In genomic region chr3:156806698-156807097, GRCh38 we compare ENCODE assay signal across 20 cellular contexts. TPM values are rescaled to one million over a fixed set of nuclear protein-coding genes. Genes with fewer than 3 reads are reported as not detected.
DNase-seq lines count a peak whose midpoint lies in the region; ATAC-seq, FAIRE-seq and TF ChIP-seq lines count a peak whose summit lies in the region.
"Had no signal": no experiment of that assay in that cellular context is flagged by ENCODE, and none has a peak within 500 bp of the region (broad histone marks: within the 10 kb centered on the region; RNA-seq: fewer than 3 reads in every experiment).

No MANE protein-coding gene starts in this region.

- H3K27ac ChIP-seq in DOHH2 (ENCODE audit: low read depth, low read length) (no peak overlapping the region), RWPE2 (ENCODE audit: poor library complexity, severe bottlenecking) (peak overlapping the region; percentile 99), K562 (ENCODE audit: extremely low read depth, low read depth, low read length) (no peak overlapping the region)
- H3K27ac ChIP-seq: BLaER1 treated with 17β-estradiol and CSF1 and Interleukin-3, amounts not matched to agents 10 nM and 100 nM; GM23248 had no signal

- 0 out of 2 replicates have a peak overlapping the region, but pooled peaks have one; percentile 9 for H3K4me2 ChIP-seq in DOHH2 (ENCODE audit: low read length)
- H3K4me2 ChIP-seq in K562 (ENCODE audit: insufficient read depth, low read length) = no peak overlapping the region
- H3K4me2 ChIP-seq: BLaER1 treated with 17β-estradiol and CSF1 and Interleukin-3, amounts not matched to agents 10 nM and 100 nM had no signal

- peak overlapping the region; percentile 57 for H3K27ac Mint-ChIP-seq in stimulated activated memory B cell treated with anti-CD40 and anti-IgM and Interleukin-4, amounts not matched to agents 10 μg/mL and 1 μg/mL and 100 μg/mL, for 72 hours
- H3K27ac Mint-ChIP-seq: B cell; CD8-positive, alpha-beta T cell; HFFc6; IgD-negative memory B cell had no signal

- intact Hi-C loops in K562 (cut with micrococcal nuclease) = no loop called here

- peak overlapping the region; percentile 64; the same call in 1 of the 2 replicates for H2AFZ ChIP-seq in K562 (ENCODE audit: low read depth, low read length)

- H3K4me3 ChIP-seq in DOHH2 (ENCODE audit: low read length) (no peak overlapping the region), RWPE2 (ENCODE audit: severe bottlenecking) (no peak overlapping the region), K562 (no peak overlapping the region)
- H3K4me3 ChIP-seq: BLaER1 treated with 17β-estradiol and CSF1 and Interleukin-3, amounts not matched to agents 10 nM and 100 nM; GM23248 had no signal

- TF ChIP-seq CTCF in DOHH2 (IDR thresholded peaks at IDR 0.05; ENCODE audit: low read depth, low read length, poor library complexity, severe bottlenecking) (no peak), RWPE2 (IDR thresholded peaks at IDR 0.05; ENCODE audit: poor library complexity, severe bottlenecking) (no peak), K562 (IDR thresholded peaks at IDR 0.05 in 2 of 3, conservative IDR thresholded peaks at IDR 0.05 in 1 of 3; ENCODE audit: insufficient read depth in 2 of 3, low read depth in 1 of 3, low read length in 3 of 3) (no peak)

- TF ChIP-seq RAD21 in K562 (CRISPR knock-in tag; conservative IDR thresholded peaks at IDR 0.05 in 1 of 2, IDR thresholded peaks at IDR 0.05 in 1 of 2) = no peak

- POLR2A ChIA-PET in K562 (lab: Yijun Ruan, JAX) = interaction anchor here (0.8 to 1.3 kb wide), 2 partner anchors 19 to 25 kb away, joined by 3 read pairs; no protein-coding TSS in a partner anchor

- H3F3A ChIP-seq in DOHH2 (ENCODE audit: control insufficient read depth, insufficient read depth) = no peaks in the 10 kb centered on the region

- TF ChIP-seq EP300 in K562 (IDR thresholded peaks at IDR 0.05; ENCODE audit: low read length) = no peak

- H3K4me1 ChIP-seq in DOHH2 (ENCODE audit: control insufficient read depth, low read length) = peaks cover 29% of the 10 kb centered on the region
- H3K4me1 ChIP-seq in RWPE2 (ENCODE audit: insufficient read depth, poor library complexity, severe bottlenecking) = peaks cover 22% of the 10 kb centered on the region
- H3K4me1 ChIP-seq in K562 (replicated peaks in 1 of 2; ENCODE audit: control insufficient read depth in 2 of 2, insufficient read depth in 2 of 2, low read length in 2 of 2) = peaks cover 0 to 13% of the 10 kb centered on the region in 2 experiments; a peak in 1 of 5 replicates

- peaks cover 13% of the 10 kb centered on the region for H3K36me3 ChIP-seq in DOHH2 (ENCODE audit: control insufficient read depth, low read length)
- H3K36me3 ChIP-seq in RWPE2 (ENCODE audit: low read depth) = no peaks in the 10 kb centered on the region
- H3K36me3 ChIP-seq in K562 (ENCODE audit: control insufficient read depth, insufficient read depth, low read length) = no peaks in the 10 kb centered on the region
- H3K36me3 ChIP-seq: BLaER1 treated with 17β-estradiol and CSF1 and Interleukin-3, amounts not matched to agents 10 nM and 100 nM had no signal

- no peak for ATAC-seq in RWPE2 (ENCODE audit: low read depth)
- no peak for ATAC-seq in K562
- no peak for ATAC-seq in stimulated activated memory B cell treated with anti-CD40 and anti-IgM and Interleukin-4, amounts not matched to agents 10 μg/mL and 1 μg/mL and 100 μg/mL, for 72 hours
- no peak for ATAC-seq in GM18519 (IDR thresholded peaks at IDR 0.05; ENCODE audit: low FRiP score, unreplicated experiment)
- ATAC-seq: CD8-positive, alpha-beta T cell; HCT116; HepG2 had no signal

- no peak for FAIRE-seq in K562 (lab: Jason Lieb, UNC)
- FAIRE-seq: GM12891, H54, HepG2 had no signal

- H3K4me1 Mint-ChIP-seq in stimulated activated memory B cell treated with anti-CD40 and anti-IgM and Interleukin-4, amounts not matched to agents 10 μg/mL and 1 μg/mL and 100 μg/mL, for 72 hours = peaks cover 16% of the 10 kb centered on the region
- H3K4me1 Mint-ChIP-seq: B cell had no signal

- H3K9ac ChIP-seq in K562 (ENCODE audit: insufficient read depth in 1 of 2, low read depth in 2 of 2, low read length in 2 of 2) = no peak overlapping the region
- H3K9ac ChIP-seq: BLaER1 treated with 17β-estradiol and CSF1 and Interleukin-3, amounts not matched to agents 10 nM and 100 nM; GM23248 had no signal

- H3K27me3 Mint-ChIP-seq in stimulated activated memory B cell treated with anti-CD40 and anti-IgM and Interleukin-4, amounts not matched to agents 10 μg/mL and 1 μg/mL and 100 μg/mL, for 72 hours = no peaks in the 10 kb centered on the region
- H3K27me3 Mint-ChIP-seq: B cell, IgD-negative memory B cell had no signal

- in situ Hi-C loops in K562 (cut with MboI) = no loop called here

- peaks cover 3% of the 10 kb centered on the region for H3K9me3 Mint-ChIP-seq in stimulated activated memory B cell treated with anti-CD40 and anti-IgM and Interleukin-4, amounts not matched to agents 10 μg/mL and 1 μg/mL and 100 μg/mL, for 72 hours
- H3K9me3 Mint-ChIP-seq: HFFc6 had no signal

- peaks cover 11% of the 10 kb centered on the region; the same call in 1 of the 2 replicates for H3K9me3 ChIP-seq in DOHH2 (ENCODE audit: control insufficient read depth, insufficient read depth, low read length)
- H3K9me3 ChIP-seq in RWPE2 (ENCODE audit: severe bottlenecking) = peaks cover 4% of the 10 kb centered on the region
- H3K9me3 ChIP-seq in K562 (replicated peaks; ENCODE audit: control insufficient read depth, insufficient read depth, low read depth, low read length) = no peaks in the 10 kb centered on the region
- H3K9me3 ChIP-seq: BLaER1 treated with 17β-estradiol and CSF1 and Interleukin-3, amounts not matched to agents 10 nM and 100 nM had no signal

- TF ChIP-seq POLR2A in K562 (conservative IDR thresholded peaks at IDR 0.05) = no peak

- H3K9me1 ChIP-seq in K562 (ENCODE audit: control insufficient read depth, insufficient read depth, low read length) = no peaks in the 10 kb centered on the region

- no peak for DNase-seq in RWPE2 (ENCODE audit: low spot score)
- DNase-seq in K562 (ENCODE audit: extremely low read depth in 1 of 4, low spot score in 3 of 4) = no peak
- DNase-seq in HCEC 1CT = no peak
- DNase-seq: Calu3; CD8-positive, alpha-beta T cell; DMS79 treated with DMSO at 0.1 percent for 48 hours; EL; GM23248; HFFc6 had no signal

- H4K20me1 ChIP-seq in DOHH2 (ENCODE audit: control insufficient read depth, insufficient read depth, low read depth, low read length) (no peaks in the 10 kb centered on the region), K562 (replicated peaks; ENCODE audit: control insufficient read depth, insufficient read depth, low read length) (no peaks in the 10 kb centered on the region)
- H4K20me1 ChIP-seq: BLaER1 treated with 17β-estradiol and CSF1 and Interleukin-3, amounts not matched to agents 10 nM and 100 nM had no signal

- CTCF ChIA-PET in K562 (lab: Yijun Ruan, JAX; ENCODE audit: low intra/inter-chr PET ratio) = no interaction called here

- peaks cover 8% of the 10 kb centered on the region for H3K79me2 ChIP-seq in DOHH2 (ENCODE audit: control insufficient read depth, low read length)
- no peaks in the 10 kb centered on the region for H3K79me2 ChIP-seq in K562 (ENCODE audit: control insufficient read depth, insufficient read depth, low read length)

- peaks cover 28% of the 10 kb centered on the region for H3K36me3 Mint-ChIP-seq in stimulated activated memory B cell treated with anti-CD40 and anti-IgM and Interleukin-4, amounts not matched to agents 10 μg/mL and 1 μg/mL and 100 μg/mL, for 72 hours

- no peak overlapping the region for H3K4me3 Mint-ChIP-seq in stimulated activated memory B cell treated with anti-CD40 and anti-IgM and Interleukin-4, amounts not matched to agents 10 μg/mL and 1 μg/mL and 100 μg/mL, for 72 hours
- H3K4me3 Mint-ChIP-seq: B cell; CD8-positive, alpha-beta T cell; HFFc6; IgD-negative memory B cell had no signal

- no TSS peak for BruUV-seq in K562 (replicated peaks; lab: Mats Ljungman, UMichigan)

- no peaks in the 10 kb centered on the region for H3K9me2 ChIP-seq in DOHH2 (replicated peaks; ENCODE audit: control insufficient read depth, low read length)

- H3K27me3 ChIP-seq in DOHH2 (ENCODE audit: control insufficient read depth, low read length) (no peaks in the 10 kb centered on the region), RWPE2 (ENCODE audit: insufficient read depth, poor library complexity, severe bottlenecking) (no peaks in the 10 kb centered on the region), K562 (ENCODE audit: control insufficient read depth in 2 of 2, insufficient read depth in 2 of 2, low read length in 2 of 2) (no peaks in the 10 kb centered on the region)
- H3K27me3 ChIP-seq: BLaER1 treated with 17β-estradiol and CSF1 and Interleukin-3, amounts not matched to agents 10 nM and 100 nM had no signal

TF ChIP-seq in K562, 482 proteins besides CTCF, POLR2A, EP300 and RAD21 (continues in another document):
- TF ChIP-seq RCOR1 (IDR thresholded peaks at IDR 0.05; ENCODE audit: borderline replicate concordance in 1 of 2, low read depth in 2 of 2, low read length in 2 of 2) (peak in 1 of 2 experiments; percentile 62; a peak in 1 of 4 replicates), IFI16 (CRISPR knock-in tag; IDR thresholded peaks at IDR 0.05) (no peak), RBM25 (IDR thresholded peaks at IDR 0.05; ENCODE audit: low read depth, low read length, severe bottlenecking) (peak; percentile 96)

RNA-seq across cellular contexts. Expression of gene LEKR1, which starts 19.5 kb away (rescaled TPM):
- 2.5 and 5.3 TPM in 2 replicates for total RNA-seq in K562 (2011; cell fraction: chromatin; rRNA removed; ENCODE audit: low replicate concordance)
- 1.5 and 3.0 TPM in 2 replicates for total RNA-seq in K562 (2011; cell fraction: nucleolus; rRNA removed)
- total RNA-seq in K562 (2011; cell fraction: nucleoplasm; rRNA removed) = 2.2 and 5.3 TPM in 2 replicates
- total RNA-seq in K562 (2014; rRNA removed) = 0.33 and 0.91 TPM in 2 replicates
- 1.8 TPM in 2 replicates for total RNA-seq in K562 (2014; rRNA removed; fragmentation: Illumina TruSeq; extraction: Trizol)
- 0.87 and 1.1 TPM in 2 replicates for total RNA-seq in K562 (2015; rRNA removed; fragmentation: Illumina TruSeq; extraction: Trizol)
- 0.98 and 1.4 TPM in 2 replicates for total RNA-seq in K562 (2021)
- 1.1 and 1.2 TPM in 2 replicates for polyA plus RNA-seq in K562 (2011; rRNA removed)
- polyA plus RNA-seq in K562 (2011; cell fraction: cytosol; rRNA removed) = 0.22 and 0.31 TPM in 2 replicates
- 1.2 TPM in 2 replicates for polyA plus RNA-seq in K562 (2011; cell fraction: nucleus; rRNA removed)
- 1.3 and 2.3 TPM in 2 replicates for polyA plus RNA-seq in K562 (2012)
- polyA plus RNA-seq in K562 (2014; fragmentation: Illumina TruSeq; extraction: Trizol) = 0.55 and 0.77 TPM in 2 replicates
- 1 to 10 TPM; 1.3 to 1.8 TPM for polyA plus RNA-seq in K562 (2014; fragmentation: Nextera tagmentation; extraction: Ambion mirVana)
- polyA plus RNA-seq in K562 (2014; rRNA removed) = 0.76 and 0.89 TPM in 2 replicates
- polyA minus RNA-seq in K562 (2011; rRNA and poly(A)+ RNA removed) = 3.7 and 5.4 TPM in 2 replicates
- not detected in 2 replicates for polyA minus RNA-seq in K562 (2011; cell fraction: cytosol; rRNA and poly(A)+ RNA removed)
- 6.1 and 8.0 TPM in 2 replicates for polyA minus RNA-seq in K562 (2011; cell fraction: nucleus; rRNA and poly(A)+ RNA removed)
- total RNA-seq: G401 had no signal
